ENCODE assay signal across 8 cellular contexts in the genomic region with DNA sequence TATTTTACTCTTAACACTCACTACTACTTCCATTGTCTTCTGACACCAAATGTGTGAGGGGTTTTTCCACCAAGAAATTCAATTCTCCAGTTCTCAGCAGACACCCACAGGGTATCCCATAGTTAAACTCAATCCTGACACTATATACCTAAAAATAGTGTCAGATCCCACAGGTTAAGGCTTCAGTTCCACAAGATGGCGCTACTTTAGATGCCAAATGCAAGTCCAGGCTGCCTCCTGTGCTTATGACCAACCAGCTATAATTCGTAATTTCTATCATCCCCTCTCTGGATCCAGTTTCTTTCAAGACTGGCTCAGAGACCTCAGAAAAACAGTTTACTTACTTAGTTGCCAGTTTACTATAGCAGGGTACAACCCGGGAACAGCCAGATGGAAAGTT.
DNase-seq lines count a peak whose midpoint lies in the region; ATAC-seq, FAIRE-seq and TF ChIP-seq lines count a peak whose summit lies in the region.

No MANE protein-coding gene starts in this region.

- peak; percentile 44 for TF ChIP-seq CTCF in D721Med (IDR thresholded peaks at IDR 0.05; ENCODE audit: insufficient read depth, missing control alignments)

- in situ Hi-C loops in KBM-7 (cut with MboI; ENCODE audit: low pct_unique_long_range_greater_than_20kb, low sequenced_read_pairs), result no loop called here

- peak; percentile 21 for FAIRE-seq in D721Med (lab: Jason Lieb, UNC)

- DNase-seq in D721Med (ENCODE audit: insufficient read length, low spot score) (no peak), KBM-7 (peak; percentile 12), UCSD-AML1 (lab: John Stamatoyannopoulos, UW; ENCODE audit: unreplicated experiment) (peak; percentile 0), iris pigment epithelial cell (ENCODE audit: low read depth) (peak; percentile 44), SW480 (ENCODE audit: low spot score) (no peak)
- no peak for DNase-seq in activated CD4-positive, alpha-beta T cell treated with anti-CD3 and anti-CD28 coated beads for 1 hour
- DNase-seq in activated CD4-positive, CD25-positive, alpha-beta regulatory T cell treated with anti-CD3 and anti-CD28 coated beads, Interleukin-2, amount 50 U/mL, for 72 hours, result no peak

- ATAC-seq in GM19397 (IDR thresholded peaks at IDR 0.05; ENCODE audit: unreplicated experiment), result no peak

Comparison
In these comparisons a context has a peak if more than half of its experiments do, and no peak if none do; other contexts are left out.
1. DNase-seq: peak in KBM-7 (single experiment), UCSD-AML1 (single experiment) and iris pigment epithelial cell (single experiment); none in D721Med (single experiment), activated CD4-positive, alpha-beta T cell treated with anti-CD3 and anti-CD28 coated beads for 1 hour (single experiment), SW480 (single experiment) and activated CD4-positive, CD25-positive, alpha-beta regulatory T cell treated with anti-CD3 and anti-CD28 coated beads, Interleukin-2, amount 50 U/mL, for 72 hours (single experiment).